Comparison of ENCODE assay signal across 1 cellular context in the genomic region with DNA sequence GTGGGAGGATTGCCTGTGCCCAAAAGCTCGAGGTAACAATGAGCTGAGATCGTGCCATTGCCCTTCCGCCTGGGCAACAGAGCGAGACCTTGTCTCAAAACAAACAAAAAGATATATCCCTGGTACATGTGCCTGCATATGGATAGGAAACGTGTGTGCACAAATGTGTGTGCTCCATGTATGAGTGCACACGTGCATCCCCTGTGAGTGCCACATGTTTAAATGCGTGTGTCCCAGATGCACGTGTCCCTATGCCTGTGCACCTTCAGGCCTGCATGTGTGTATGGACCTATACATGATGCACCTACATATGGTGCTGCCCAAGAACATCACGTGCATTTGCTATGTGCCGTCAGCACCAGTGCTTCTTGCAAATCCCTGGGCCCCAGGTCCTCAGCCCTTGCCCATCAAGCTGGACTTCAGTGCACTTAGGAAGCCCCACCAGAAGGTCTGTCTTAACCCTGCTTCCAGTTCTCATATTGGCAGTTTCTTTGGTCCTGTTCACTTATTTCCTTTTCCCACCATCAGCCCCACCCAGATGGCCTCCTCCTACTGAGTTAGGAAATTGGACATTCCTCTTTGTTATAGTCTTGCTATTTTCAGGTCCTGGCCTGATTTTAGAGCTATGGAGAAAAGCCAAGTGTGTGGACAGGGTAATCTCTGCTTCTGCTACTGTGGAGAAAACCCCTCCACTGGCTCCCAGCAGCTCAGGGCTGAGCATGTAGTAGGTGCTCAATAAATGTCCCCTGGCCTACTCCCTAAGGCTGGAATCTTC.
TF ChIP-seq lines count a peak whose summit lies in the region.

No MANE protein-coding gene starts in this region.

TF ChIP-seq in GM12878, 131 proteins besides CTCF, POLR2A, EP300 and RAD21:
- TF ChIP-seq SPI1 (IDR thresholded peaks at IDR 0.05; ENCODE audit: borderline replicate concordance, insufficient read depth, low read depth, low read length): no peak
- TF ChIP-seq, protein P1, sequence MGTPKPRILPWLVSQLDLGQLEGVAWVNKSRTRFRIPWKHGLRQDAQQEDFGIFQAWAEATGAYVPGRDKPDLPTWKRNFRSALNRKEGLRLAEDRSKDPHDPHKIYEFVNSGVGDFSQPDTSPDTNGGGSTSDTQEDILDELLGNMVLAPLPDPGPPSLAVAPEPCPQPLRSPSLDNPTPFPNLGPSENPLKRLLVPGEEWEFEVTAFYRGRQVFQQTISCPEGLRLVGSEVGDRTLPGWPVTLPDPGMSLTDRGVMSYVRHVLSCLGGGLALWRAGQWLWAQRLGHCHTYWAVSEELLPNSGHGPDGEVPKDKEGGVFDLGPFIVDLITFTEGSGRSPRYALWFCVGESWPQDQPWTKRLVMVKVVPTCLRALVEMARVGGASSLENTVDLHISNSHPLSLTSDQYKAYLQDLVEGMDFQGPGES (IDR thresholded peaks at IDR 0.05): no peak
- no peak for TF ChIP-seq JUNB (IDR thresholded peaks at IDR 0.05)
- TF ChIP-seq SP1 (IDR thresholded peaks at IDR 0.05; ENCODE audit: low read depth, low read length): no peak
- no peak for TF ChIP-seq SMARCA5 (IDR thresholded peaks at IDR 0.05)
- TF ChIP-seq NR2C1 (IDR thresholded peaks at IDR 0.05): no peak
- no peak for TF ChIP-seq ZNF384 (IDR thresholded peaks at IDR 0.05; ENCODE audit: borderline replicate concordance, low read depth, low read length)
- TF ChIP-seq MTA2 (IDR thresholded peaks at IDR 0.05; ENCODE audit: low read depth): no peak
- TF ChIP-seq, protein P2, sequence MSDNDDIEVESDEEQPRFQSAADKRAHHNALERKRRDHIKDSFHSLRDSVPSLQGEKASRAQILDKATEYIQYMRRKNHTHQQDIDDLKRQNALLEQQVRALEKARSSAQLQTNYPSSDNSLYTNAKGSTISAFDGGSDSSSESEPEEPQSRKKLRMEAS (IDR thresholded peaks at IDR 0.05; ENCODE audit: low read depth, low read length): no peak
- no peak for TF ChIP-seq SMAD5 (IDR thresholded peaks at IDR 0.05; ENCODE audit: low read depth)
- TF ChIP-seq RAD51 (IDR thresholded peaks at IDR 0.05): no peak
- TF ChIP-seq, protein P3, sequence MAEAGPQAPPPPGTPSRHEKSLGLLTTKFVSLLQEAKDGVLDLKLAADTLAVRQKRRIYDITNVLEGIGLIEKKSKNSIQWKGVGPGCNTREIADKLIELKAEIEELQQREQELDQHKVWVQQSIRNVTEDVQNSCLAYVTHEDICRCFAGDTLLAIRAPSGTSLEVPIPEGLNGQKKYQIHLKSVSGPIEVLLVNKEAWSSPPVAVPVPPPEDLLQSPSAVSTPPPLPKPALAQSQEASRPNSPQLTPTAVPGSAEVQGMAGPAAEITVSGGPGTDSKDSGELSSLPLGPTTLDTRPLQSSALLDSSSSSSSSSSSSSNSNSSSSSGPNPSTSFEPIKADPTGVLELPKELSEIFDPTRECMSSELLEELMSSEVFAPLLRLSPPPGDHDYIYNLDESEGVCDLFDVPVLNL (IDR thresholded peaks at IDR 0.05; ENCODE audit: low read depth, low read length): no peak
- TF ChIP-seq TCF7 (IDR thresholded peaks at IDR 0.05; ENCODE audit: borderline replicate concordance): no peak
